Comparison of ENCODE assay signal across 18 cellular contexts in the genomic region with DNA sequence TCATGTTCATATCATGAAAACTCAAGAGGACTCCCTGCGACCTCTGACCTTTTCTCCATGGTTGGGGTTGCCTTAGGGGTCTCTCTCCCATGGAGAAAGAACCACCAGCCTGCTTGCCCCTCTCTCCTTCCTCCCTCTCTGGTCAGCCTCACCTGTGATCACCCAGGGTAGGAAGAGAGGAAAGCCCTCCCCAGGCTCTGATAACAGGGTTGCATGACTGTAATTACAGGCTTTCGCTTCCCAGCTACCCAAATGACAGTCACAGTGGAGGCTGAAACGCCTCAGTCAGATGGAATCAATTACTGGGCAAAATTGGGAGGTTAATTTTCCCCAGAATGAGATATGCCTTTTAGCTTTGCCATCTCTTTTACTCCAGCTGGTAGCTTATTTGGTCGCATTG.
"Had no signal": no experiment of that assay in that cellular context is flagged by ENCODE, and none has a peak within 500 bp of the region (broad histone marks: within the 10 kb centered on the region; RNA-seq: fewer than 3 reads in every experiment).

No MANE protein-coding gene starts in this region.

- H3K36me3 ChIP-seq: heart right ventricle, suprapubic skin, upper lobe of right lung had no signal

- H3K27me3 ChIP-seq: heart right ventricle, suprapubic skin, upper lobe of right lung had no signal

- H3K4me3 ChIP-seq: heart right ventricle, suprapubic skin, upper lobe of right lung had no signal

- FAIRE-seq: bronchial epithelial cell, endothelial cell of umbilical vein, islet of Langerhans had no signal

- H3K9me3 ChIP-seq: heart right ventricle, suprapubic skin, upper lobe of right lung had no signal

- H3K4me1 ChIP-seq: heart right ventricle, suprapubic skin, upper lobe of right lung had no signal

- DNase-seq: activated CD4-positive, alpha-beta memory T cell treated with anti-CD3 and anti-CD28 coated beads, Interleukin-2, amount 10 ng/mL, durations not matched to agents 7 days and 5 days; activated gamma-delta T cell treated with Interleukin-2 at 50 U/mL for 16 hours; activated naive CD8-positive, alpha-beta T cell treated with anti-CD3 and anti-CD28 coated beads for 36 hours; activated T-cell treated with anti-CD3 and anti-CD28 coated beads, Interleukin-2, amount 50 U/mL, for 48 hours; anterior cingulate cortex; foreskin melanocyte; heart right ventricle; mammary epithelial cell; natural killer cell; stimulated activated CD4-positive, alpha-beta T cell treated with anti-CD3 and anti-CD28 coated beads, Interleukin-2, amount 100 ng/mL, for 48 hours; stimulated activated naive CD4-positive, alpha-beta T cell treated with Interleukin-2 at 50 U/mL for 16 hours; T1000; upper lobe of right lung had no signal

- H3K27ac ChIP-seq: heart right ventricle, suprapubic skin, upper lobe of right lung, VCaP had no signal
